Comparison of ENCODE assay signal across 1 cellular context in genomic region chr17:64145751-64146417, GRCh38.
TF ChIP-seq lines count a peak whose summit lies in the region.

No MANE protein-coding gene starts in this region.

TF ChIP-seq in H1, 55 proteins besides CTCF, POLR2A, EP300 and RAD21 (continued from another document):
- no peak for TF ChIP-seq CHD7 (IDR thresholded peaks at IDR 0.05; ENCODE audit: insufficient replicate concordance, low read length)
- peak; percentile 98 for TF ChIP-seq USF2 (IDR thresholded peaks at IDR 0.05; ENCODE audit: low read length)
- peak; percentile 99 for TF ChIP-seq SP2 (IDR thresholded peaks at IDR 0.05; ENCODE audit: low read length)
- TF ChIP-seq SUZ12 (IDR thresholded peaks at IDR 0.05; ENCODE audit: low read length) = no peak
- peak; percentile 98 for TF ChIP-seq TAF1 (IDR thresholded peaks at IDR 0.05; ENCODE audit: low read depth, low read length)
- TF ChIP-seq SP4 (IDR thresholded peaks at IDR 0.05; ENCODE audit: low read length) = peak; percentile 95
- no peak for TF ChIP-seq RBBP5 (IDR thresholded peaks at IDR 0.05; ENCODE audit: borderline replicate concordance, low read depth, low read length)
- peak; percentile 87 for TF ChIP-seq MAX (IDR thresholded peaks at IDR 0.05)
- TF ChIP-seq GABPA (IDR thresholded peaks at IDR 0.05; ENCODE audit: borderline replicate concordance, insufficient read depth, low read length) = no peak
- TF ChIP-seq TAF7 (optimal IDR thresholded peaks at IDR 0.05; ENCODE audit: borderline replicate concordance, low read depth, low read length) = peak; percentile 98
- peak; percentile 98 for TF ChIP-seq TBP (IDR thresholded peaks at IDR 0.05; ENCODE audit: low read depth, low read length)
- no peak for TF ChIP-seq JUN (IDR thresholded peaks at IDR 0.05; ENCODE audit: low read depth, low read length)
- no peak for TF ChIP-seq POU5F1 (IDR thresholded peaks at IDR 0.05; ENCODE audit: low read depth, low read length)
- peak; percentile 55 for TF ChIP-seq E2F6 (IDR thresholded peaks at IDR 0.05)
- TF ChIP-seq POLR2AphosphoS5 (IDR thresholded peaks at IDR 0.05; ENCODE audit: low read depth, low read length) = peak; percentile 99
- no peak for TF ChIP-seq CEBPB (IDR thresholded peaks at IDR 0.05; ENCODE audit: low read depth, low read length)
- peak; percentile 68 for TF ChIP-seq ASH2L (IDR thresholded peaks at IDR 0.05; ENCODE audit: low read length)
- TF ChIP-seq KDM1A (IDR thresholded peaks at IDR 0.05; ENCODE audit: borderline replicate concordance, low read length) = no peak
- no peak for TF ChIP-seq FOSL1 (IDR thresholded peaks at IDR 0.05; ENCODE audit: insufficient read depth, low read depth, low read length)
- TF ChIP-seq SAP30 (IDR thresholded peaks at IDR 0.05; ENCODE audit: insufficient read depth, insufficient replicate concordance, low read length) = no peak
- no peak for TF ChIP-seq SIX5 (IDR thresholded peaks at IDR 0.05; ENCODE audit: low read depth, low read length)
- TF ChIP-seq SIN3A (conservative IDR thresholded peaks at IDR 0.05 in 1 of 2, IDR thresholded peaks at IDR 0.05 in 1 of 2; ENCODE audit: low read depth in 1 of 2, low read length in 2 of 2) = peak in 1 of 2 experiments; percentile 93
- no peak for TF ChIP-seq NRF1 (IDR thresholded peaks at IDR 0.05; ENCODE audit: low read depth, low read length)
- no peak for TF ChIP-seq RNF2 (IDR thresholded peaks at IDR 0.05; ENCODE audit: borderline replicate concordance, low read depth, low read length, missing control alignments, poor library complexity, severe bottlenecking)
- no peak for TF ChIP-seq CBX5 (IDR thresholded peaks at IDR 0.05; ENCODE audit: low read depth, low read length)
- no peak for TF ChIP-seq MAFK (IDR thresholded peaks at IDR 0.05; ENCODE audit: low read depth, low read length)
- TF ChIP-seq ATF2 (IDR thresholded peaks at IDR 0.05; ENCODE audit: low read length) = no peak; the same call in none of the 2 replicates
- TF ChIP-seq YY1 (IDR thresholded peaks at IDR 0.05; ENCODE audit: low read depth, low read length) = 0 out of 2 replicates have a peak, but pooled peaks have one; percentile 13
- peak; percentile 40 for TF ChIP-seq KDM4A (IDR thresholded peaks at IDR 0.05; ENCODE audit: low read depth, low read length, severe bottlenecking)
- TF ChIP-seq TCF12 (IDR thresholded peaks at IDR 0.05; ENCODE audit: low read depth, low read length) = 0 out of 2 replicates have a peak, but pooled peaks have one; percentile 45
- peak; percentile 89 for TF ChIP-seq TEAD4 (IDR thresholded peaks at IDR 0.05; ENCODE audit: low read depth, low read length)
- peak; percentile 96 for TF ChIP-seq GTF2F1 (IDR thresholded peaks at IDR 0.05; ENCODE audit: borderline replicate concordance, low read depth, low read length)
- no peak for TF ChIP-seq BCL11A (IDR thresholded peaks at IDR 0.05; ENCODE audit: low read depth in 2 of 2, low read length in 2 of 2)
- TF ChIP-seq RXRA (IDR thresholded peaks at IDR 0.05; ENCODE audit: insufficient read depth, low read depth, low read length) = no peak
- TF ChIP-seq JUND (IDR thresholded peaks at IDR 0.05; ENCODE audit: low read length) = 0 out of 2 replicates have a peak, but pooled peaks have one; percentile 3
- no peak for TF ChIP-seq SIRT6 (IDR thresholded peaks at IDR 0.05; ENCODE audit: low read length)
- no peak for TF ChIP-seq RFX5 (IDR thresholded peaks at IDR 0.05; ENCODE audit: borderline replicate concordance, low read depth, low read length)
- TF ChIP-seq NANOG (IDR thresholded peaks at IDR 0.05; ENCODE audit: insufficient read depth, low read depth, low read length, poor library complexity, severe bottlenecking) = no peak
- no peak for TF ChIP-seq HDAC6 (IDR thresholded peaks at IDR 0.05; ENCODE audit: low read depth, low read length)
- no peak for TF ChIP-seq KDM5A (IDR thresholded peaks at IDR 0.05; ENCODE audit: low read length)
- TF ChIP-seq EZH2 (IDR thresholded peaks at IDR 0.05; ENCODE audit: low read depth, low read length, severe bottlenecking) = no peak
